In genomic region chr3:164486150-164486549, GRCh38 we compare ENCODE assay signal across 1 cellular context.
TF ChIP-seq lines count a peak whose summit lies in the region.

No MANE protein-coding gene starts in this region.

TF ChIP-seq in liver, 16 proteins besides CTCF, POLR2A, EP300 and RAD21 (continued from another document):
- peak in 1 of 2 donors; percentile 60 for TF ChIP-seq RXRA (IDR thresholded peaks at IDR 0.05)
- peak; percentile 54 for TF ChIP-seq YY1 (IDR thresholded peaks at IDR 0.05)
- TF ChIP-seq HNF4A (conservative IDR thresholded peaks at IDR 0.05) = peak; percentile 12 to 54
- TF ChIP-seq GABPA (IDR thresholded peaks at IDR 0.05 in 1 of 2, conservative IDR thresholded peaks at IDR 0.05 in 1 of 2) = no peak
- TF ChIP-seq NR2F2 (IDR thresholded peaks at IDR 0.05) = no peak
